In the genomic region with DNA sequence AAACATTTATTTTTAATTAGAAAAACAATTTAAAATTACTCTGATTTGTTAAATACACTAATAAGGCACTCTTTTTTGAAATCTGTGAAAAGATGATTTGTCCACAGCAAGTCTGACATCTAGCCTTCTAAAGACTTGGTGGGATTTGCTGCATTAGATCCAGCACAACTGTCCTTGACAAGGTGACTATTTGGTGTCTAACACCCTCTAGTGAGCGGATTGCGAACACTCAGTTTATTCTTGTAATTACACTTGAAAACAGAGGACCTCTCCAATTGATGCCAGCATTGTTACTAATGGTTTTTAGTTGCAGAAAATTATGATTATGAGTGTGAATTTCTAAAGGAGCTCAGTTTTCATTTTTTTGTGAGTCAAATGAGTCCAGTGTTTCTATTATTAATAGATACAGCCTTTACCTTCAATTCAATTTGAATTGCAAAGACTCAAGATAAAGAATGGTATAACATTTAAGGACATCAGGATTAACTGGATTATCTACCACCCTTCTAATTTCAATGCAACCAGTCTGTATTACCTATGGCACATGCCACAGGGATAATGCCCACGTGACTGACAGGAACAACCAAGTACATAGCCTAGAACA, we compare ENCODE assay signal across 8 cellular contexts. TPM values are rescaled to one million over a fixed set of nuclear protein-coding genes. Genes with fewer than 3 reads are reported as not detected.
DNase-seq lines count a peak whose midpoint lies in the region; ATAC-seq, FAIRE-seq and TF ChIP-seq lines count a peak whose summit lies in the region.

No MANE protein-coding gene starts in this region.

- no peak overlapping the region for H4K5ac ChIP-seq in H1 (ENCODE audit: insufficient read length, low read depth, low read length)

- peaks cover 13% of the 10 kb centered on the region for H3K4me1 Mint-ChIP-seq in GM23338
- no peaks in the 10 kb centered on the region for H3K4me1 Mint-ChIP-seq in activated CD4-positive, alpha-beta memory T cell treated with anti-CD3 and anti-CD28 coated beads, Interleukin-2, amount 10 ng/mL, durations not matched to agents 7 days and 5 days

- peak; percentile 88 for ATAC-seq in GM23338

- POLR2A ChIA-PET in H1 (lab: Charles Lee; ENCODE audit: partially characterized antibody) = no interaction called here
- POLR2A ChIA-PET in activated CD4-positive, alpha-beta memory T cell treated with anti-CD3 and anti-CD28 coated beads, Interleukin-2, amount 10 ng/mL, durations not matched to agents 7 days and 5 days (lab: Charles Lee) = no interaction called here

- CTCF ChIA-PET in H1 (lab: Charles Lee; ENCODE audit: partially characterized antibody) = interaction anchor here (0.6 to 6.2 kb wide), 49 partner anchors 8 to 707 kb away, joined by 3 to 37 read pairs (median 4); a partner anchor contains a TSS
- CTCF ChIA-PET in activated CD4-positive, alpha-beta memory T cell treated with anti-CD3 and anti-CD28 coated beads, Interleukin-2, amount 10 ng/mL, durations not matched to agents 7 days and 5 days (lab: Charles Lee) = interaction anchor here (0.7 kb wide), 1 partner anchor 12 kb away, joined by 3 read pairs; no protein-coding TSS in a partner anchor

- H2AK5ac ChIP-seq in H1 (ENCODE audit: low read depth, low read length) = no peak overlapping the region

- H3K27me3 ChIP-seq in GM23338 (ENCODE audit: insufficient read depth) (no peaks in the 10 kb centered on the region), H1 (replicated peaks in 1 of 4; ENCODE audit: control insufficient read depth in 3 of 4, extremely low read depth in 1 of 4, insufficient read depth in 3 of 4, low read length in 3 of 4) (no peaks in the 10 kb centered on the region)

- WGBS in H1 (ENCODE audit: extremely low coverage in 1 of 2, insufficient coverage in 1 of 2, insufficient read length in 1 of 2, insufficient replicate concordance in 2 of 2, low coverage in 1 of 2, low lambda C conversion rate in 2 of 2, missing lambda C conversion rate in 1 of 2), 2 experiments = 15% methylated on average over 3 of the region's 3 CpGs; no CpG with 5 or more reads in 1 of the 2 experiments

- no peaks in the 10 kb centered on the region for H3K9me3 Mint-ChIP-seq in GM23338
- H3K9me3 Mint-ChIP-seq in activated CD4-positive, alpha-beta memory T cell treated with anti-CD3 and anti-CD28 coated beads, Interleukin-2, amount 10 ng/mL, durations not matched to agents 7 days and 5 days = no peaks in the 10 kb centered on the region

- H3K4me2 ChIP-seq in GM23338 (no peak overlapping the region), H1 (ENCODE audit: insufficient read depth in 1 of 2, low read depth in 2 of 2, low read length in 2 of 2) (no peak overlapping the region)

- H3K18ac ChIP-seq in H1 (ENCODE audit: extremely low read depth, low read length) = no peak overlapping the region

- H3K4ac ChIP-seq in H1 (replicated peaks; ENCODE audit: insufficient read length, low read depth, low read length) = peak overlapping the region; percentile 91

- no peaks in the 10 kb centered on the region for H3K9me2 ChIP-seq in GM23338 (ENCODE audit: insufficient read depth)

- FAIRE-seq in H1 (lab: Jason Lieb, UNC) = peak; percentile 95

- no peak overlapping the region for H2BK120ac ChIP-seq in H1 (replicated peaks; ENCODE audit: low read depth, low read length)

- H3K4me3 ChIP-seq in GM23338 (no peak overlapping the region), H1 (ENCODE audit: extremely low read depth in 1 of 4, insufficient read depth in 2 of 4, low read depth in 3 of 4, low read length in 4 of 4) (no peak overlapping the region)

- H4K91ac ChIP-seq in H1 (replicated peaks; ENCODE audit: insufficient read length, low read length) = peak overlapping the region; percentile 47

- H2BK15ac ChIP-seq in H1 (ENCODE audit: low read length) = no peak overlapping the region; the same call in 1 of the 2 replicates

- no peak for TF ChIP-seq EP300 in H1 (IDR thresholded peaks at IDR 0.05; ENCODE audit: borderline replicate concordance in 1 of 2, low read depth in 2 of 2, low read length in 2 of 2)

- peak; percentile 98 for TF ChIP-seq RAD21 in H1 (IDR thresholded peaks at IDR 0.05 in 1 of 2, conservative IDR thresholded peaks at IDR 0.05 in 1 of 2; ENCODE audit: low read depth in 2 of 2, low read length in 2 of 2)

- peaks cover 5% of the 10 kb centered on the region; the same call in 1 of the 2 replicates for H3K4me1 ChIP-seq in GM23338 (ENCODE audit: insufficient read depth)
- H3K4me1 ChIP-seq in H1 (replicated peaks in 1 of 4; ENCODE audit: control insufficient read depth in 3 of 4, insufficient read depth in 4 of 4, low read length in 3 of 4) = no peaks in the 10 kb centered on the region

- H3K79me2 ChIP-seq in GM23338 (replicated peaks; ENCODE audit: insufficient read depth) (no peaks in the 10 kb centered on the region), H1 (ENCODE audit: control insufficient read depth in 1 of 2, insufficient read depth in 2 of 2, low read length in 2 of 2) (no peaks in the 10 kb centered on the region)

- 0 out of 2 replicates have a peak, but pooled peaks cover 3% of the 10 kb centered on the region for H3F3A ChIP-seq in GM23338 (replicated peaks; ENCODE audit: low read depth)

- no peak overlapping the region for H3K23ac ChIP-seq in H1 (ENCODE audit: insufficient read length)

- no peak overlapping the region for H3K27ac Mint-ChIP-seq in GM23338
- H3K27ac Mint-ChIP-seq in activated CD4-positive, alpha-beta memory T cell treated with anti-CD3 and anti-CD28 coated beads, Interleukin-2, amount 10 ng/mL, durations not matched to agents 7 days and 5 days = no peak overlapping the region

- no peak for TF ChIP-seq POLR2A in H1 (IDR thresholded peaks at IDR 0.05; ENCODE audit: control extremely low read depth in 1 of 2, low read depth in 2 of 2, low read length in 2 of 2)

- DNase-seq in activated gamma-delta T cell treated with Interleukin-2 at 50 U/mL for 16 hours = peak; percentile 15
- no peak for DNase-seq in activated gamma-delta T cell (lab: John Stamatoyannopoulos, UW)
- peak; percentile 90 for DNase-seq in GM23338 (ENCODE audit: low spot score)
- peak; percentile 75 to 81 for DNase-seq in Kasumi-1 (lab: John Stamatoyannopoulos, UW)
- peak; percentile 29 for DNase-seq in OCI-M2 (lab: John Stamatoyannopoulos, UW; ENCODE audit: unreplicated experiment)
- DNase-seq in H1 (ENCODE audit: low read depth in 1 of 2, low spot score in 2 of 2) = peak in 1 of 2 experiments; percentile 10
- DNase-seq in medulla oblongata (ENCODE audit: extremely low spot score) = peak; percentile 72
- DNase-seq in activated CD4-positive, alpha-beta memory T cell treated with anti-CD3 and anti-CD28 coated beads, Interleukin-2, amount 10 ng/mL, durations not matched to agents 7 days and 5 days = no peak

- TF ChIP-seq CTCF in GM23338 (conservative IDR thresholded peaks at IDR 0.05; ENCODE audit: low read depth in 2 of 2) (peak; percentile 87 to 98), H1 (IDR thresholded peaks at IDR 0.05; ENCODE audit: control extremely low read depth in 1 of 3, insufficient read depth in 1 of 3, low read depth in 1 of 3, low read length in 3 of 3) (peak in 2 of 3 experiments; percentile 77 to 82; a peak in 3 of 4 replicates)

- H3K4me3 Mint-ChIP-seq in GM23338 = no peak overlapping the region
- H3K4me3 Mint-ChIP-seq in activated CD4-positive, alpha-beta memory T cell treated with anti-CD3 and anti-CD28 coated beads, Interleukin-2, amount 10 ng/mL, durations not matched to agents 7 days and 5 days = no peak overlapping the region

- H2BK20ac ChIP-seq in H1 (ENCODE audit: low read length) = no peak overlapping the region

- no peak overlapping the region for H3K56ac ChIP-seq in H1 (replicated peaks; ENCODE audit: insufficient read length, low read depth, low read length)

- no peak overlapping the region for H3K14ac ChIP-seq in H1 (ENCODE audit: insufficient read length)

- no peak overlapping the region for H2BK12ac ChIP-seq in H1 (ENCODE audit: low read depth, low read length)

- no peak overlapping the region for H2BK5ac ChIP-seq in H1 (ENCODE audit: low read depth, low read length)

- no peak overlapping the region for H3K9ac ChIP-seq in H1 (replicated peaks in 1 of 4; ENCODE audit: extremely low read depth in 1 of 4, low read depth in 3 of 4, low read length in 3 of 4)

- H4K8ac ChIP-seq in H1 (ENCODE audit: extremely low read depth, insufficient read depth, low read length) = no peak overlapping the region

- no peaks in the 10 kb centered on the region for H3K36me3 Mint-ChIP-seq in GM23338 (ENCODE audit: low read depth)
- H3K36me3 Mint-ChIP-seq in activated CD4-positive, alpha-beta memory T cell treated with anti-CD3 and anti-CD28 coated beads, Interleukin-2, amount 10 ng/mL, durations not matched to agents 7 days and 5 days (ENCODE audit: low read depth) = no peaks in the 10 kb centered on the region

- H3K27me3 Mint-ChIP-seq in GM23338 (ENCODE audit: insufficient read depth, low read depth, poor library complexity) = no peaks in the 10 kb centered on the region
- no peaks in the 10 kb centered on the region for H3K27me3 Mint-ChIP-seq in activated CD4-positive, alpha-beta memory T cell treated with anti-CD3 and anti-CD28 coated beads, Interleukin-2, amount 10 ng/mL, durations not matched to agents 7 days and 5 days

- H3K9me3 ChIP-seq in H1 (ENCODE audit: insufficient read depth in 2 of 2, low read depth in 1 of 2, low read length in 1 of 2) = no peaks in the 10 kb centered on the region

- H4K20me1 ChIP-seq in GM23338 (replicated peaks; ENCODE audit: insufficient read depth) = no peaks in the 10 kb centered on the region
- no peaks in the 10 kb centered on the region for H4K20me1 ChIP-seq in H1 (replicated peaks in 1 of 2; ENCODE audit: control insufficient read depth in 1 of 2, insufficient read depth in 2 of 2, low read length in 2 of 2)

- peaks cover 2% of the 10 kb centered on the region; the same call in 1 of the 2 replicates for H3K23me2 ChIP-seq in H1 (ENCODE audit: low read depth, low read length)

- no peak overlapping the region for H2AFZ ChIP-seq in GM23338
- no peak overlapping the region for H2AFZ ChIP-seq in H1 (ENCODE audit: low read length)

- H3K79me1 ChIP-seq in H1 (ENCODE audit: low read depth, low read length) = no peaks in the 10 kb centered on the region

- H3K27ac ChIP-seq in GM23338 (ENCODE audit: low read depth) (no peak overlapping the region), H1 (ENCODE audit: low read depth, low read length) (no peak overlapping the region)

- H3K36me3 ChIP-seq in GM23338 (ENCODE audit: insufficient read depth) (no peaks in the 10 kb centered on the region), H1 (ENCODE audit: control insufficient read depth in 2 of 4, insufficient read depth in 4 of 4, low read length in 3 of 4) (no peaks in the 10 kb centered on the region)

RNA-seq across cellular contexts. Expression of a gene that starts 29.7 kb away (rescaled TPM):
- 1.6 TPM in 1 of 2 replicates, not detected in the other for total RNA-seq in GM23338 (2014; rRNA removed; shearing (Covaris generic))
- polyA plus RNA-seq in GM23338 (2016; fragmentation: Nextera tagmentation; extraction: Ambion mirVana) = 1.5 and 1.6 TPM in 2 replicates
- 0.38 and 0.47 TPM in 2 replicates for total RNA-seq in H1 (2021; fragmentation: NEBNext Ultra II Directional; extraction: Animal tissue kit (Norgen Biotek cat#: 25700))
- 0.15 TPM in 1 of 2 replicates, not detected in the other for polyA plus RNA-seq in H1 (2011; rRNA removed)
- 0.13 TPM for polyA plus RNA-seq in H1 (2011; cell fraction: cytosol; rRNA removed)
- not detected for polyA plus RNA-seq in H1 (2011; cell fraction: nucleus; rRNA removed)
- polyA plus RNA-seq in H1 (2012, experiment 1 of 2) = 0.37 to 0.41 TPM in 2 of 4 replicates, not detected in the others
- polyA plus RNA-seq in H1 (2012, experiment 2 of 2) = not detected
- polyA plus RNA-seq in H1 (2013, experiment 1 of 2) = 0.63 TPM
- 0.87 TPM for polyA plus RNA-seq in H1 (2013, experiment 2 of 2)
- polyA minus RNA-seq in H1 (2011; rRNA and poly(A)+ RNA removed) = not detected in 2 replicates
- polyA minus RNA-seq in H1 (2011; cell fraction: cytosol; rRNA and poly(A)+ RNA removed) = not detected
- polyA minus RNA-seq in H1 (2011; cell fraction: nucleus; rRNA and poly(A)+ RNA removed) = not detected
- total RNA-seq in activated CD4-positive, alpha-beta memory T cell treated with anti-CD3 and anti-CD28 coated beads, Interleukin-2, amount 10 ng/mL, durations not matched to agents 7 days and 5 days = not detected

Comparison
In these comparisons a context has a peak if more than half of its experiments do, and no peak if none do; other contexts are left out.
1. DNase-seq: peak in activated gamma-delta T cell treated with Interleukin-2 at 50 U/mL for 16 hours (single experiment), GM23338 (single experiment), Kasumi-1 (2 of 2), OCI-M2 (single experiment) and medulla oblongata (single experiment); none in activated gamma-delta T cell (single experiment) and activated CD4-positive, alpha-beta memory T cell treated with anti-CD3 and anti-CD28 coated beads, Interleukin-2, amount 10 ng/mL, durations not matched to agents 7 days and 5 days (single experiment).